In the genomic region with DNA sequence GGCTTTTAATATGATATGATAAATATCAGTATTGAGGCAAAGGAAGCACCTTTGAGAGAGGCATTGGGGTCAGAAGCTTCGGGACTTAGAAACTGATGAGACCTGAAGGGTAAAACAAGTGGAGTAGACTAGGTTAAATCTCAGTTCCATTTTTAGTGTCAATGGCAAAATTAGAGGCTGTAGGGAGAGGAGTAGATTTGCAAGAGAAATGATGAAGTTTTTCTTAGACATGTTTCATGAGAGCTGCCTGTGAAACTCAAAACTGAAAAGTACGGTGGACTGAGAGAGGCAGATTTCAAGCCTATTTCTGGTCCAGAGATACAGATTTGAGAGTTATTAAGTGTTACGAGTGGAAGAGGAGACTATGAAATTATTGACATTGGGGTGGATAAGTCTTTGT, we compare ENCODE assay signal across 19 cellular contexts.
DNase-seq lines count a peak whose midpoint lies in the region; ATAC-seq and TF ChIP-seq lines count a peak whose summit lies in the region.
"Had no signal": no experiment of that assay in that cellular context is flagged by ENCODE, and none has a peak within 500 bp of the region (broad histone marks: within the 10 kb centered on the region; RNA-seq: fewer than 3 reads in every experiment).

No MANE protein-coding gene starts in this region.

- H3K4me2 ChIP-seq in neuronal stem cell (ENCODE audit: insufficient read depth, low read length, poor library complexity, severe bottlenecking) (no peak overlapping the region), neural progenitor cell (no peak overlapping the region)

- DNase-seq in neuronal stem cell (ENCODE audit: low spot score) (no peak), natural killer cell (no peak), NCI-H2029 treated with DMSO at 0.1 percent for 48 hours (lab: John Stamatoyannopoulos, UW) (no peak), neural progenitor cell (ENCODE audit: low spot score) (no peak), NCI-H1436 (lab: John Stamatoyannopoulos, UW) (no peak)
- DNase-seq: BE2C; CD8-positive, alpha-beta T cell; DMS79; MV-4-11; NCI-H1417; NCI-H2029; NCI-H82; T-helper 2 cell had no signal

- no peaks in the 10 kb centered on the region for H3K79me1 ChIP-seq in neuronal stem cell (ENCODE audit: low read depth, low read length)

- no peaks in the 10 kb centered on the region for H3K27me3 ChIP-seq in neuronal stem cell (ENCODE audit: control insufficient read depth in 3 of 3, insufficient read depth in 3 of 3, low read depth in 1 of 3, low read length in 3 of 3)
- no peaks in the 10 kb centered on the region for H3K27me3 ChIP-seq in neural progenitor cell
- H3K27me3 ChIP-seq: BE2C had no signal

- H3K27ac ChIP-seq in neuronal stem cell (replicated peaks; ENCODE audit: low read length) (no peak overlapping the region), neural progenitor cell (no peak overlapping the region)
- H3K27ac ChIP-seq: SJSA1 had no signal

- no peaks in the 10 kb centered on the region for H3K79me2 ChIP-seq in neural progenitor cell (ENCODE audit: low read depth)

- H2BK5ac ChIP-seq in neuronal stem cell (ENCODE audit: low read length), result no peak overlapping the region

- H3K14ac ChIP-seq in neuronal stem cell (ENCODE audit: low read length), result no peak overlapping the region

- no CpG with 5 or more reads among the region's 3 CpGs for WGBS in neuronal stem cell (ENCODE audit: extremely low coverage in 2 of 2, insufficient read length in 2 of 2, insufficient replicate concordance in 1 of 2), 2 donors

- H3K36me3 ChIP-seq in neuronal stem cell (replicated peaks in 1 of 2; ENCODE audit: control insufficient read depth in 2 of 2, insufficient read depth in 2 of 2, low read length in 2 of 2) (no peaks in the 10 kb centered on the region), neural progenitor cell (no peaks in the 10 kb centered on the region)
- H3K36me3 ChIP-seq: BE2C, HAP-1, SJSA1 had no signal

- no peak overlapping the region for H2AK5ac ChIP-seq in neuronal stem cell (ENCODE audit: low read depth, low read length)

- H2AFZ ChIP-seq in neuronal stem cell (ENCODE audit: low read length), result peak overlapping the region; percentile 1
- no peak overlapping the region for H2AFZ ChIP-seq in neural progenitor cell (replicated peaks)

- no peaks in the 10 kb centered on the region for H4K20me1 ChIP-seq in neural progenitor cell (ENCODE audit: low read depth)

- H2BK12ac ChIP-seq in neuronal stem cell (ENCODE audit: low read length), result no peak overlapping the region

- H3K4ac ChIP-seq in neuronal stem cell (ENCODE audit: low read length), result no peak overlapping the region

- peaks cover 7% of the 10 kb centered on the region for H3K36me3 Mint-ChIP-seq in natural killer cell
- peaks cover 2% of the 10 kb centered on the region for H3K36me3 Mint-ChIP-seq in neural progenitor cell
- H3K36me3 Mint-ChIP-seq: CD8-positive, alpha-beta T cell had no signal

- H3K27ac Mint-ChIP-seq in natural killer cell (no peak overlapping the region), neural progenitor cell (no peak overlapping the region)
- H3K27ac Mint-ChIP-seq: CD8-positive, alpha-beta T cell had no signal

- H4K91ac ChIP-seq in neuronal stem cell (ENCODE audit: low read depth, low read length, poor library complexity), result no peak overlapping the region

- H3K9ac ChIP-seq in neuronal stem cell (ENCODE audit: low read depth, low read length, poor library complexity) (no peak overlapping the region), neural progenitor cell (no peak overlapping the region)

- no peak overlapping the region for H3K18ac ChIP-seq in neuronal stem cell (ENCODE audit: low read length)

- H4K8ac ChIP-seq in neuronal stem cell (ENCODE audit: low read depth, low read length), result no peak overlapping the region

- H3K4me3 ChIP-seq in neuronal stem cell (ENCODE audit: low read length in 2 of 2) (no peak overlapping the region), neural progenitor cell (no peak overlapping the region)
- H3K4me3 ChIP-seq: HAP-1, K562, SJSA1 had no signal

- H2BK15ac ChIP-seq in neuronal stem cell (ENCODE audit: low read length), result no peak overlapping the region

- H3K4me1 Mint-ChIP-seq in natural killer cell, result no peaks in the 10 kb centered on the region
- H3K4me1 Mint-ChIP-seq in neural progenitor cell, result no peaks in the 10 kb centered on the region

- H3K4me1 ChIP-seq in neuronal stem cell (ENCODE audit: control insufficient read depth in 2 of 2, insufficient read depth in 1 of 2, low read depth in 1 of 2, low read length in 2 of 2) (no peaks in the 10 kb centered on the region), neural progenitor cell (no peaks in the 10 kb centered on the region)
- H3K4me1 ChIP-seq: BE2C, HAP-1, SJSA1 had no signal

- H3K9me3 ChIP-seq in neuronal stem cell (replicated peaks in 1 of 2; ENCODE audit: control insufficient read depth in 2 of 2, insufficient read depth in 1 of 2, low read depth in 1 of 2, low read length in 2 of 2), result peaks cover 0 to 1% of the 10 kb centered on the region in 2 donors
- H3K9me3 ChIP-seq in neural progenitor cell (ENCODE audit: low read depth), result no peaks in the 10 kb centered on the region
- H3K9me3 ChIP-seq: BE2C, HAP-1, SJSA1 had no signal

- H3K9me3 Mint-ChIP-seq in natural killer cell (peaks cover 16 to 23% of the 10 kb centered on the region in 2 donors), neural progenitor cell (peaks cover 5% of the 10 kb centered on the region)

- H3K4me3 Mint-ChIP-seq in natural killer cell (no peak overlapping the region), neural progenitor cell (no peak overlapping the region)
- H3K4me3 Mint-ChIP-seq: CD8-positive, alpha-beta T cell had no signal

- TF ChIP-seq CTCF in natural killer cell (IDR thresholded peaks at IDR 0.05) (no peak), neural progenitor cell (IDR thresholded peaks at IDR 0.05) (no peak)

- H3F3A ChIP-seq in neural progenitor cell (ENCODE audit: low read depth), result no peaks in the 10 kb centered on the region

- H3K27me3 Mint-ChIP-seq in natural killer cell (ENCODE audit: low read depth in 2 of 2), result no peaks in the 10 kb centered on the region
- no peaks in the 10 kb centered on the region for H3K27me3 Mint-ChIP-seq in neural progenitor cell (ENCODE audit: insufficient read depth, low read depth)

- intact Hi-C loops in natural killer cell (cut with micrococcal nuclease), result no loop called here

- no peak overlapping the region for H2BK120ac ChIP-seq in neuronal stem cell (ENCODE audit: low read depth, low read length)

- H3K23ac ChIP-seq in neuronal stem cell (ENCODE audit: low read depth, low read length, poor library complexity), result no peak overlapping the region

- ATAC-seq in GM19463 (IDR thresholded peaks at IDR 0.05; ENCODE audit: unreplicated experiment), result peak; percentile 40
- peak; percentile 48 for ATAC-seq in HG02610 (IDR thresholded peaks at IDR 0.05; ENCODE audit: unreplicated experiment)
- ATAC-seq in HG03159 (IDR thresholded peaks at IDR 0.05; ENCODE audit: unreplicated experiment), result peak; percentile 40
- ATAC-seq in natural killer cell, result no peak
- ATAC-seq: CD8-positive, alpha-beta T cell; K562 had no signal

Comparison
In these comparisons a context has a peak if more than half of its experiments do, and no peak if none do; other contexts are left out.
1. ATAC-seq: peak in GM19463 (single experiment), HG02610 (single experiment) and HG03159 (single experiment); none in natural killer cell (0 of 3).